ENCODE assay signal across 21 cellular contexts in genomic region chr1:13543451-13543911, GRCh38. TPM values are rescaled to one million over a fixed set of nuclear protein-coding genes. Genes with fewer than 3 reads are reported as not detected.
DNase-seq lines count a peak whose midpoint lies in the region; ATAC-seq and TF ChIP-seq lines count a peak whose summit lies in the region.
"Had no signal": no experiment of that assay in that cellular context is flagged by ENCODE, and none has a peak within 500 bp of the region (broad histone marks: within the 10 kb centered on the region; RNA-seq: fewer than 3 reads in every experiment).

No MANE protein-coding gene starts in this region.

- H3K27ac ChIP-seq in GM23248 (no peak overlapping the region), lower lobe of right lung (no peak overlapping the region)
- H3K27ac ChIP-seq: colonic mucosa, spleen, testis had no signal

- WGBS in GM23248 (ENCODE audit: low coverage in 1 of 2, low lambda C conversion rate in 2 of 2, missing lambda C conversion rate in 2 of 2), 2 experiments: 7 to 14% methylated on average over 10 of the region's 10 CpGs

- H3K4me3 ChIP-seq in GM23248 (0 out of 2 replicates have a peak overlapping the region, but pooled peaks have one; percentile 15), lower lobe of right lung (peak overlapping the region; percentile 4)
- H3K4me3 ChIP-seq: colonic mucosa, spleen, testis had no signal

- H3K9me3 ChIP-seq in GM23248 (ENCODE audit: low read depth): no peaks in the 10 kb centered on the region
- no peaks in the 10 kb centered on the region for H3K9me3 ChIP-seq in lower lobe of right lung
- H3K9me3 ChIP-seq: colonic mucosa, spleen, testis had no signal

- DNase-seq in GM23248 (peak; percentile 14), cerebellum (ENCODE audit: low spot score) (peak; percentile 8), lower lobe of right lung (no peak), sciatic nerve (ENCODE audit: low spot score) (no peak), GM13977 (ENCODE audit: low spot score) (no peak)
- DNase-seq in central memory CD4-positive, alpha-beta T cell: no peak
- DNase-seq: activated CD4-positive, alpha-beta T cell treated with anti-CD3 and anti-CD28 coated beads, Interleukin-2, amount 50 U/mL, for 1 hour; activated CD8-positive, alpha-beta memory T cell treated with anti-CD3 and anti-CD28 coated beads, Interleukin-2, amount 50 U/mL, for 48 hours; colonic mucosa; IMR-90; kidney glomerular epithelial cell; spleen; stimulated activated CD8-positive, alpha-beta memory T cell treated with anti-CD3 and anti-CD28 coated beads, Interleukin-4, amount 100 ng/mL, for 48 hours had no signal

- no peaks in the 10 kb centered on the region for H3F3A ChIP-seq in GM23248 (ENCODE audit: insufficient read depth)

- no peak for TF ChIP-seq CTCF in lower lobe of right lung (IDR thresholded peaks at IDR 0.05)
- TF ChIP-seq CTCF in GM13977 (IDR thresholded peaks at IDR 0.05; ENCODE audit: extremely low read depth, insufficient read depth, missing control alignments): no peak

- H3K4me2 ChIP-seq in GM23248 (ENCODE audit: unreplicated experiment): peak overlapping the region; percentile 6

- H3K4me1 ChIP-seq in GM23248 (ENCODE audit: insufficient read depth) (no peaks in the 10 kb centered on the region), lower lobe of right lung (no peaks in the 10 kb centered on the region)
- H3K4me1 ChIP-seq: colonic mucosa, spleen, testis had no signal

- H3K36me3 ChIP-seq in GM23248 (ENCODE audit: low read depth) (no peaks in the 10 kb centered on the region), lower lobe of right lung (no peaks in the 10 kb centered on the region)
- H3K36me3 ChIP-seq: colonic mucosa, spleen had no signal

- in situ Hi-C loops in GM23248 (cut with MboI) (no loop called here), GM13977 (cut with MboI; ENCODE audit: low pct_unique_long_range_greater_than_20kb, low sequenced_read_pairs, unreplicated experiment) (no loop called here)

- no peaks in the 10 kb centered on the region for H3K79me2 ChIP-seq in GM23248 (ENCODE audit: insufficient read depth)

- H3K27me3 ChIP-seq in GM23248 (replicated peaks; ENCODE audit: insufficient read depth) (no peaks in the 10 kb centered on the region), lower lobe of right lung (ENCODE audit: low read depth) (no peaks in the 10 kb centered on the region)
- H3K27me3 ChIP-seq: colonic mucosa, testis had no signal

- H2AFZ ChIP-seq in GM23248: peak overlapping the region; percentile 4; the same call in 1 of the 2 replicates

- peak overlapping the region; percentile 41; the same call in 1 of the 2 replicates for H3K9ac ChIP-seq in GM23248

- peak; percentile 46 to 66 for ATAC-seq in lower lobe of right lung
- ATAC-seq in sciatic nerve: peak; percentile 24
- no peak for ATAC-seq in GM19035 (IDR thresholded peaks at IDR 0.05; ENCODE audit: unreplicated experiment)
- ATAC-seq in GM19452 (IDR thresholded peaks at IDR 0.05; ENCODE audit: unreplicated experiment): no peak

- no peaks in the 10 kb centered on the region for H4K20me1 ChIP-seq in GM23248 (ENCODE audit: insufficient read depth)

- intact Hi-C loops in lower lobe of right lung (cut with DNase I) (no loop called here), sciatic nerve (cut with DNase I) (no loop called here)

- no peaks in the 10 kb centered on the region for H3K9me2 ChIP-seq in GM23248 (ENCODE audit: insufficient read depth)

RNA-seq across cellular contexts. Expression of gene LRRC38, which starts 29.7 kb away (rescaled TPM):
- total RNA-seq in GM23248 (2014; rRNA removed; shearing (Covaris generic)): not detected in 2 replicates
- not detected in 2 replicates for polyA plus RNA-seq in GM23248 (2016; fragmentation: Nextera tagmentation; extraction: Ambion mirVana)
- total RNA-seq in cerebellum (2.4 TPM), lower lobe of right lung (not detected), sciatic nerve (not detected)
- total RNA-seq: A172, colonic mucosa, fibroblast of villous mesenchyme, IMR-90, MCF 10A, occipital lobe had no signal
- polyA plus RNA-seq: BJ, IMR-90 had no signal

RNA-seq across cellular contexts. Expression of gene PDPN, which starts 40.2 kb away (rescaled TPM):
- total RNA-seq in GM23248 (2014; rRNA removed; shearing (Covaris generic)): 0.25 and 1.1 TPM in 2 replicates
- 1.8 and 2.4 TPM in 2 replicates for polyA plus RNA-seq in GM23248 (2016; fragmentation: Nextera tagmentation; extraction: Ambion mirVana)
- total RNA-seq in cerebellum (18.8 TPM), lower lobe of right lung (33.3 TPM), sciatic nerve (22.7 TPM)
- total RNA-seq: A172, IMR-90 had no signal

Comparison
In these comparisons a context has a peak if more than half of its experiments do, and no peak if none do; other contexts are left out.
1. DNase-seq: peak in GM23248 (single experiment) and cerebellum (single experiment); none in lower lobe of right lung (single experiment), sciatic nerve (single experiment), GM13977 (single experiment) and central memory CD4-positive, alpha-beta T cell (single experiment).
2. ATAC-seq: peak in lower lobe of right lung (2 of 2) and sciatic nerve (single experiment); none in GM19035 (single experiment) and GM19452 (single experiment).